7 cellular contexts compared by ENCODE assay signal in the genomic region with DNA sequence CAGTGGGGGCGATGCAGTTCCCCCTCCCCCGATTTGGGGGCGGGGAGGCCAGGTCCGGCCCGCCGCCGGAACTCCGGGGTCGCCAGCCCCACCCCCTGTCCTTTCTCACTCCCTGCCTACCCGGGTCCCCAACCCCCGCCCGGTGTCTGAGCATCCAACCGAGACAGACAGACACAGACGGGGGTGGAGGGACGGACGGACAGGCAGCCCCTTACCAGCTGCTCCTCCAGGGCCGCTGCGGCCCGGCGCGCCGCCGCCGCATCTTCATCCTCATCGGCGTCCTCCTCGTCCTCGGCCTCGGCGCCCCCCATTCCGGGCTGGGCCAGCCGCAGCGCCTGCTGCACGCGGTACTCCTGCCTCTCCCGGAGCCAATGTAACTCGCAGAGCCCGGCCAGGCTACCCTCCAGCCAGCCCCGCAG. TPM values are rescaled to one million over a fixed set of nuclear protein-coding genes. Genes with fewer than 3 reads are reported as not detected.
A peak's percentile ranks its signal among the peaks of the same experiment; 100 is the strongest.
DNase-seq lines count a peak whose midpoint lies in the region; TF ChIP-seq lines count a peak whose summit lies in the region.
"Had no signal": no experiment of that assay in that cellular context is flagged by ENCODE, and none has a peak within 500 bp of the region (broad histone marks: within the 10 kb centered on the region; RNA-seq: fewer than 3 reads in every experiment).

No MANE protein-coding gene starts in this region.

- H3K4me1 ChIP-seq in A673 (ENCODE audit: insufficient read depth, low read length, poor library complexity, severe bottlenecking): peaks cover 15% of the 10 kb centered on the region
- H3K4me1 ChIP-seq in HUES48 (ENCODE audit: control insufficient read depth, insufficient read depth, low read length): peaks cover 12% of the 10 kb centered on the region
- H3K4me1 ChIP-seq in stomach: peaks cover 27 to 40% (median 34%) of the 10 kb centered on the region in 4 donors

- intact Hi-C loops in A673 (cut with micrococcal nuclease; ENCODE audit: unreplicated experiment) (loop anchor here (2.0 kb wide), 2 partner anchors 26 to 130 kb away; no protein-coding TSS in a partner anchor), stomach (cut with DNase I; ENCODE audit: low total_unique reads) (loop anchor here (5.0 kb wide), 1 partner anchor 48 kb away; no protein-coding TSS in a partner anchor)

- BruUV-seq in A673 (replicated peaks; lab: Mats Ljungman, UMichigan): no TSS peak

- H3K9ac ChIP-seq in HUES48 (ENCODE audit: low read depth, low read length): no peak overlapping the region

- no peaks in the 10 kb centered on the region for H3K27me3 ChIP-seq in A673 (replicated peaks; ENCODE audit: insufficient read depth, low read depth, low read length, poor library complexity)
- H3K27me3 ChIP-seq in HUES48 (ENCODE audit: control insufficient read depth, insufficient read depth, low read length): peaks cover 9% of the 10 kb centered on the region
- peaks cover 0 to 32% (median 23%) of the 10 kb centered on the region in 3 donors for H3K27me3 ChIP-seq in stomach

- TF ChIP-seq EP300 in stomach (IDR thresholded peaks at IDR 0.05): no peak

- 0 to 1% (median 0%) methylated on average over 3 to 39 of the region's 39 CpGs for WGBS in stomach, 5 donors

- no peak for DNase-seq in A673 (ENCODE audit: low spot score)
- no peak for DNase-seq in fibroblast of the aortic adventitia (ENCODE audit: low read depth)
- DNase-seq in stomach: no peak
- no peak for DNase-seq in GM19240 (ENCODE audit: insufficient read length, low spot score)
- no peak for DNase-seq in NCI-H2227 treated with DMSO at 0.1 percent for 48 hours (lab: John Stamatoyannopoulos, UW)

- POLR2A ChIA-PET in A673 (lab: Charles Lee; ENCODE audit: low non-redundant PET): no interaction called here

- H3K9me3 ChIP-seq in A673 (ENCODE audit: low read depth, low read length, poor library complexity, severe bottlenecking): no peaks in the 10 kb centered on the region
- H3K9me3 ChIP-seq in HUES48 (ENCODE audit: control insufficient read depth, insufficient read depth, low read length): no peaks in the 10 kb centered on the region
- no peaks in the 10 kb centered on the region for H3K9me3 ChIP-seq in stomach

- H3K36me3 ChIP-seq in A673 (ENCODE audit: insufficient read depth, low read length, poor library complexity, severe bottlenecking) (no peaks in the 10 kb centered on the region), HUES48 (ENCODE audit: control insufficient read depth, insufficient read depth, low read length) (no peaks in the 10 kb centered on the region), stomach (no peaks in the 10 kb centered on the region)

- TF ChIP-seq POLR2A in stomach (IDR thresholded peaks at IDR 0.05): no peak

- H3K27ac ChIP-seq in A673 (ENCODE audit: low read depth, low read length, poor library complexity, severe bottlenecking) (no peak overlapping the region), HUES48 (ENCODE audit: low read depth, low read length) (no peak overlapping the region), stomach (peak overlapping the region; percentile 53 to 90 (median 77))

- H3K4me3 ChIP-seq in A673 (ENCODE audit: low read depth, low read length, poor library complexity, severe bottlenecking) (peak overlapping the region; percentile 46), HUES48 (ENCODE audit: low read depth, low read length) (peak overlapping the region; percentile 60), fibroblast of the aortic adventitia (ENCODE audit: low read depth, low read length) (peak overlapping the region; percentile 85), stomach (peak overlapping the region; percentile 57 to 70 (median 64))

- TF ChIP-seq CTCF in A673 (conservative IDR thresholded peaks at IDR 0.05; ENCODE audit: low read depth, low read length) (no peak), fibroblast of the aortic adventitia (IDR thresholded peaks at IDR 0.05; ENCODE audit: insufficient read depth, low read length) (no peak), stomach (IDR thresholded peaks at IDR 0.05) (no peak)

- CTCF ChIA-PET in A673 (lab: Charles Lee): interaction anchor here (0.6 to 2.7 kb wide), 6 partner anchors 23 to 282 kb away, joined by 3 to 35 read pairs (median 10); a partner anchor contains a TSS

RNA-seq across cellular contexts. Expression of a gene that starts 0.4 kb away (rescaled TPM):
- total RNA-seq in A673 (2021) (0.32 and 1.1 TPM in 2 replicates), fibroblast of the aortic adventitia (ENCODE audit: low replicate concordance) (5.1 and 17.5 TPM in 2 replicates), stomach (10 to 100 TPM in 4 of 5 donors, 1 to 10 TPM in 1; 9.7 to 29.9 (median 11.1) TPM)
- 10 to 100 TPM in 1 of 3 donors, 1 to 10 TPM in 2; 6.1 to 10.5 (median 6.4) TPM for polyA plus RNA-seq in stomach
- total RNA-seq: renal cortical epithelial cell had no signal

RNA-seq across cellular contexts. Expression of a gene that starts 24.6 kb away (rescaled TPM):
- total RNA-seq in A673 (2021) (not detected in 2 replicates), fibroblast of the aortic adventitia (ENCODE audit: low replicate concordance) (not detected in 2 replicates), stomach (not detected)
- not detected for polyA plus RNA-seq in stomach
- total RNA-seq: renal cortical epithelial cell had no signal

RNA-seq across cellular contexts. Expression of a gene that starts 35.7 kb away (rescaled TPM):
- total RNA-seq in A673 (2021): 0.46 TPM in 1 of 2 replicates, not detected in the other
- 11.4 and 23.2 TPM in 2 replicates for total RNA-seq in fibroblast of the aortic adventitia (ENCODE audit: low replicate concordance)
- total RNA-seq in stomach: 1 to 10 TPM in 3 of 5 donors, not detected in 2; 1.8 to 6.7 (median 5.8) TPM
- polyA plus RNA-seq in stomach: 1 to 10 TPM; 1.6 to 1.7 (median 1.6) TPM
- total RNA-seq: renal cortical epithelial cell had no signal

RNA-seq across cellular contexts. Expression of a gene that starts 56.3 kb away (rescaled TPM):
- total RNA-seq in A673 (2021) (45.1 and 60.3 TPM in 2 replicates), fibroblast of the aortic adventitia (ENCODE audit: low replicate concordance) (8.0 and 9.7 TPM in 2 replicates), stomach (10 to 100 TPM in 4 of 5 donors, 1 to 10 TPM in 1; 7.0 to 40.8 (median 18.5) TPM)
- 10 to 100 TPM; 26.5 to 50.6 (median 39.7) TPM for polyA plus RNA-seq in stomach

RNA-seq across cellular contexts. Expression of a gene that starts 59.5 kb away (rescaled TPM):
- 272 and 291 TPM in 2 replicates for total RNA-seq in A673 (2021)
- 112 and 210 TPM in 2 replicates for total RNA-seq in fibroblast of the aortic adventitia (ENCODE audit: low replicate concordance)
- total RNA-seq in stomach: 100 to 1,000 TPM in 4 of 5 donors, 10 to 100 TPM in 1; 94.7 to 147 (median 106) TPM
- 100 to 1,000 TPM in 2 of 3 donors, 10 to 100 TPM in 1; 84.2 to 203 (median 174) TPM for polyA plus RNA-seq in stomach

Comparison
In these comparisons a context has a peak if more than half of its experiments do, and no peak if none do; other contexts are left out.
1. H3K27ac ChIP-seq: peak in stomach (5 of 5); none in A673 (single experiment) and HUES48 (single experiment).
2. Peak in every context shown above with its lines, with median percentiles within 50 percentile points of each other: H3K4me3 ChIP-seq.